25 cellular contexts compared by ENCODE assay signal in the genomic region with DNA sequence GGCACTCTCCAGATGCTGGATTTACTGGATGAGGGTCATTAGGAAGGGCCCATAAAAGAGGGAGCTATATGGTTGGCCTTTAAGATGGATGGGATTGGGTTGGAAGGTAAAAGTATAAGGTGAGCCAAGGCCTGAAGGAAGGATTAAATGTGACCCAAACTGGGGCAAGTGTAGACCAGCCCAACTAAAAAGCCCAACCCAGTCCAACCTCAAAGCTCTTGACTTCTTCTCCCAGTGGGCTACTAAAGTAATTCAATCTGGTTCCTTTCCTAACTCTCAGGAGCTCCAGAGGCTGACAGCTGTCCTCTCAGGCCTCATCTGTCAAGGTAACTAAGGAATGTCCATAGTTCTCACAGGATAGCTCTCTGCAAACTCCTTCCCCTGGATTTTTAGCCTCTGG.
DNase-seq lines count a peak whose midpoint lies in the region; ATAC-seq and TF ChIP-seq lines count a peak whose summit lies in the region.
"Had no signal": no experiment of that assay in that cellular context is flagged by ENCODE, and none has a peak within 500 bp of the region (broad histone marks: within the 10 kb centered on the region; RNA-seq: fewer than 3 reads in every experiment).

No MANE protein-coding gene starts in this region.

- H3K9me3 ChIP-seq in HEK293 (ENCODE audit: control insufficient read depth, insufficient read depth, low read depth, low read length) (no peaks in the 10 kb centered on the region), heart left ventricle (peaks cover 0 to 2% (median 0%) of the 10 kb centered on the region in 12 donors)
- H3K9me3 ChIP-seq: A549, BE2C had no signal

- peaks cover 24% of the 10 kb centered on the region for H3K9me3 Mint-ChIP-seq in nephron progenitor cell
- H3K9me3 Mint-ChIP-seq: CD4-positive, alpha-beta T cell; GM23338 had no signal

- H3K4me3 ChIP-seq in HEK293 (ENCODE audit: low read depth, low read length) (no peak overlapping the region), heart left ventricle (no peak overlapping the region)
- H3K4me3 ChIP-seq: A549; BLaER1 treated with 17β-estradiol and CSF1 and Interleukin-3, amounts not matched to agents 10 nM and 100 nM; GM23338 had no signal

- peak overlapping the region; percentile 53 for H3K27ac Mint-ChIP-seq in nephron progenitor cell
- H3K27ac Mint-ChIP-seq: CD14-positive monocyte; CD4-positive, alpha-beta T cell; CD8-positive, alpha-beta memory T cell; GM23338; H9; HFFc6 had no signal

- no peak overlapping the region for H3K27ac ChIP-seq in HEK293 (ENCODE audit: extremely low read depth, low read depth, low read length)
- H3K27ac ChIP-seq in heart left ventricle = no peak overlapping the region
- H3K27ac ChIP-seq: A549; BLaER1 treated with 17β-estradiol and CSF1 and Interleukin-3, amounts not matched to agents 10 nM and 100 nM had no signal

- H3K4me1 ChIP-seq in HEK293 (ENCODE audit: control insufficient read depth, insufficient read depth, low read length) (no peaks in the 10 kb centered on the region), heart left ventricle (no peaks in the 10 kb centered on the region)
- H3K4me1 ChIP-seq: A549; BE2C; BLaER1 treated with 17β-estradiol and CSF1 and Interleukin-3, amounts not matched to agents 10 nM and 100 nM had no signal

- H3K27me3 ChIP-seq in heart left ventricle = no peaks in the 10 kb centered on the region
- H3K27me3 ChIP-seq: BE2C; BLaER1 treated with 17β-estradiol and CSF1 and Interleukin-3, amounts not matched to agents 10 nM and 100 nM had no signal

- no peaks in the 10 kb centered on the region for H3K27me3 Mint-ChIP-seq in nephron progenitor cell (ENCODE audit: low read depth, poor library complexity)
- H3K27me3 Mint-ChIP-seq: CD4-positive, alpha-beta T cell had no signal

- TF ChIP-seq CTCF in HEK293 (tag by site-specific recombination; IDR thresholded peaks at IDR 0.05) = no peak
- TF ChIP-seq CTCF in nephron progenitor cell (IDR thresholded peaks at IDR 0.05) = no peak
- TF ChIP-seq CTCF in heart left ventricle (IDR thresholded peaks at IDR 0.05) = no peak

- no peak for TF ChIP-seq POLR2A in heart left ventricle (IDR thresholded peaks at IDR 0.05)

- H3K36me3 ChIP-seq in HEK293 (ENCODE audit: control insufficient read depth in 2 of 2, insufficient read depth in 1 of 2, low read length in 2 of 2) (no peaks in the 10 kb centered on the region), heart left ventricle (no peaks in the 10 kb centered on the region)
- H3K36me3 ChIP-seq: BE2C; BLaER1 treated with 17β-estradiol and CSF1 and Interleukin-3, amounts not matched to agents 10 nM and 100 nM had no signal

- no peaks in the 10 kb centered on the region for H3K36me3 Mint-ChIP-seq in nephron progenitor cell (ENCODE audit: low read depth)
- H3K36me3 Mint-ChIP-seq: CD14-positive monocyte; CD8-positive, alpha-beta memory T cell had no signal

- CTCF ChIA-PET in HEK293 (lab: Yijun Ruan, JAX) = interaction anchor here (0.6 kb wide), 1 partner anchor 543 kb away, joined by 3 read pairs; no protein-coding TSS in a partner anchor

- no peak for ATAC-seq in HG03457 (IDR thresholded peaks at IDR 0.05; ENCODE audit: unreplicated experiment)
- no peak for ATAC-seq in heart left ventricle
- ATAC-seq: A549, GM23338, HCT116 had no signal

- H3K4me1 Mint-ChIP-seq in nephron progenitor cell = peaks cover 5% of the 10 kb centered on the region
- H3K4me1 Mint-ChIP-seq: CD14-positive monocyte; CD8-positive, alpha-beta memory T cell; GM23338; H9 had no signal

- no peak overlapping the region for H3K4me3 Mint-ChIP-seq in nephron progenitor cell
- H3K4me3 Mint-ChIP-seq: CD14-positive monocyte; CD4-positive, alpha-beta T cell; CD8-positive, alpha-beta memory T cell; GM23338; H9; HFFc6 had no signal

- intact Hi-C loops in heart left ventricle (cut with DNase I) = no loop called here

- peak; percentile 18 for DNase-seq in NCI-H2171 treated with DMSO at 0.1 percent for 48 hours (lab: John Stamatoyannopoulos, UW)
- DNase-seq in NCI-H2171 (lab: John Stamatoyannopoulos, UW) = no peak
- no peak for DNase-seq in nephron progenitor cell
- DNase-seq in NOMO-1 treated with dmso at 0.1 percent for 144 hours (lab: John Stamatoyannopoulos, UW; ENCODE audit: unreplicated experiment) = no peak
- DNase-seq in heart left ventricle = no peak
- DNase-seq: 8988T; ACHN; AML-193; BE2C; Calu3; CD4-positive, alpha-beta T cell; CD8-positive, alpha-beta memory T cell; COR-L47; DMS79; EL; GF-D8; H9; HFFc6 had no signal

- POLR2A ChIA-PET in HEK293 (lab: Yijun Ruan, JAX) = no interaction called here

TF ChIP-seq in HEK293, 187 proteins besides CTCF, POLR2A, EP300 and RAD21:
- no peak for TF ChIP-seq ZNF404 (tag by site-specific recombination; IDR thresholded peaks at IDR 0.05)
- TF ChIP-seq, protein P1, sequence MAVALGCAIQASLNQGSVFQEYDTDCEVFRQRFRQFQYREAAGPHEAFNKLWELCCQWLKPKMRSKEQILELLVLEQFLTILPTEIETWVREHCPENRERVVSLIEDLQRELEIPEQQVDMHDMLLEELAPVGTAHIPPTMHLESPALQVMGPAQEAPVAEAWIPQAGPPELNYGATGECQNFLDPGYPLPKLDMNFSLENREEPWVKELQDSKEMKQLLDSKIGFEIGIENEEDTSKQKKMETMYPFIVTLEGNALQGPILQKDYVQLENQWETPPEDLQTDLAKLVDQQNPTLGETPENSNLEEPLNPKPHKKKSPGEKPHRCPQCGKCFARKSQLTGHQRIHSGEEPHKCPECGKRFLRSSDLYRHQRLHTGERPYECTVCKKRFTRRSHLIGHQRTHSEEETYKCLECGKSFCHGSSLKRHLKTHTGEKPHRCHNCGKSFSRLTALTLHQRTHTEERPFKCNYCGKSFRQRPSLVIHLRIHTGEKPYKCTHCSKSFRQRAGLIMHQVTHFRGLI (tag by site-specific recombination; IDR thresholded peaks at IDR 0.05) = peak; percentile 93
